1 cellular context compared by ENCODE assay signal in the genomic region with DNA sequence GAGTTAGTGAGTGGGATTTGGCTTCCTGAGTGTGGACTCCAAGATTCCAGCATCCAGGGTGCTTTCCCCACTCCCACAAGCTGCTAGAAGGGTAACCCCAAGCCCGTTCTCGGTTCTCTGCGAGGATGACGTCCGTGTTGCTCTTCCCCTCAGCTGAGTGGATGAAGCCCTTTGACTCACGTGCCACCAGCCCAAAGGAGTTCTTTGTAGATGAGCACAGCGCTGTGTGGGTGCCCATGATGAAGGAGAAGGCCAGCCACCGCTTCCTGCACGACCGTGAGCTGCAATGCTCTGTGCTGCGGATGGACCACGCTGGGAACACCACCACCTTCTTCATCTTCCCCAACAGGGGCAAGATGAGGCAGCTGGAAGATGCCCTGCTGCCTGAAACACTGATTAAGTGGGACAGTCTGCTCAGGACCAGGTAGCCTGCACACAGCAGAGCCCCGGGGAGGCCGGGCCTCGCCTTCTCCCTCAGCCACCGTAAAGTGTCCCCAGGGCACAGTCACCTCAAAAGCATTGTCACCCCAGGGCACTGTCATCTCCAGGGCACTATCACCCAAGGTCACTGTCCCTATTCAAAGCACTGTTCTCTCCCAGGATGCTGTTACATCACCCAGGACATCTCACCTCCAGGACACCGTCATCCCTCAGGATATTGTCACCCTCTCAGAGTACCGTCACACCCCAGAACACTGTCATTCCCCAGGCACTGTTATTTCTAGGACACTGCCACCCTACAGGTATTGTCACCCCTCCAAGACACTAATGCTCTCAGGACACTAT.
TF ChIP-seq lines count a peak whose summit lies in the region.

No MANE protein-coding gene starts in this region.

TF ChIP-seq in H1, 55 proteins besides CTCF, POLR2A, EP300 and RAD21:
- TF ChIP-seq EGR1 (IDR thresholded peaks at IDR 0.05; ENCODE audit: borderline replicate concordance, low read depth, low read length) = no peak
- TF ChIP-seq, protein P1, sequence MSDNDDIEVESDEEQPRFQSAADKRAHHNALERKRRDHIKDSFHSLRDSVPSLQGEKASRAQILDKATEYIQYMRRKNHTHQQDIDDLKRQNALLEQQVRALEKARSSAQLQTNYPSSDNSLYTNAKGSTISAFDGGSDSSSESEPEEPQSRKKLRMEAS (IDR thresholded peaks at IDR 0.05) = no peak
